Comparison of ENCODE assay signal across 9 cellular contexts in genomic region chr6:158939255-158940170, GRCh38.
DNase-seq lines count a peak whose midpoint lies in the region; ATAC-seq lines count a peak whose summit lies in the region.
"Had no signal": no experiment of that assay in that cellular context is flagged by ENCODE, and none has a peak within 500 bp of the region (broad histone marks: within the 10 kb centered on the region; RNA-seq: fewer than 3 reads in every experiment).

No MANE protein-coding gene starts in this region.

- peak overlapping the region; percentile 9 for H3K27ac Mint-ChIP-seq in activated T-helper 17 cell treated with anti-CD3 and anti-CD28 coated beads, Interleukin-2, amount 50 U/mL, for 72 hours

- H3K4me1 Mint-ChIP-seq in activated T-helper 17 cell treated with anti-CD3 and anti-CD28 coated beads, Interleukin-2, amount 50 U/mL, for 72 hours: peaks cover 5% of the 10 kb centered on the region

- H3K4me3 Mint-ChIP-seq in activated T-helper 17 cell treated with anti-CD3 and anti-CD28 coated beads, Interleukin-2, amount 50 U/mL, for 72 hours: peak overlapping the region; percentile 74

- DNase-seq in activated T-cell treated with anti-CD3 and anti-CD28 coated beads, Interleukin-2, amount 50 U/mL, for 1 hour: peak; percentile 26
- DNase-seq in activated T-cell treated with anti-CD3 and anti-CD28 coated beads for 4 hours: no peak
- peak; percentile 18 for DNase-seq in kidney tubule cell (ENCODE audit: low spot score)
- no peak for DNase-seq in AG20443 (ENCODE audit: low spot score)

- H3K36me3 Mint-ChIP-seq in activated T-helper 17 cell treated with anti-CD3 and anti-CD28 coated beads, Interleukin-2, amount 50 U/mL, for 72 hours (ENCODE audit: low read depth): no peaks in the 10 kb centered on the region

- H3K27me3 ChIP-seq in thymus (ENCODE audit: control insufficient read depth, insufficient read depth): no peaks in the 10 kb centered on the region

- H3K9me3 ChIP-seq in thymus (ENCODE audit: control insufficient read depth): no peaks in the 10 kb centered on the region

- ATAC-seq in activated T-helper 17 cell treated with anti-CD3 and anti-CD28 coated beads, Interleukin-2, amount 50 U/mL, for 72 hours (replicated peaks): peak; percentile 37
- ATAC-seq in GM18858 (IDR thresholded peaks at IDR 0.05; ENCODE audit: unreplicated experiment) (no peak), HG03025 (IDR thresholded peaks at IDR 0.05; ENCODE audit: low FRiP score, unreplicated experiment) (no peak)

- H3K36me3 ChIP-seq in thymus (ENCODE audit: control insufficient read depth, insufficient read depth): no peaks in the 10 kb centered on the region

- no peaks in the 10 kb centered on the region for H3K4me1 ChIP-seq in thymus (ENCODE audit: control insufficient read depth, insufficient read depth, low read length)

- peaks cover 4% of the 10 kb centered on the region for H3K27me3 Mint-ChIP-seq in activated T-helper 17 cell treated with anti-CD3 and anti-CD28 coated beads, Interleukin-2, amount 50 U/mL, for 72 hours

- WGBS in thymus: 23% methylated on average over 37 of the region's 37 CpGs

- peak overlapping the region; percentile 21 for H3K4me3 ChIP-seq in thymus (ENCODE audit: low read length)

- no peak overlapping the region for H3K27ac ChIP-seq in thymus (ENCODE audit: low read depth)
- H3K27ac ChIP-seq: VCaP had no signal

- H3K9me3 Mint-ChIP-seq in activated T-helper 17 cell treated with anti-CD3 and anti-CD28 coated beads, Interleukin-2, amount 50 U/mL, for 72 hours: no peaks in the 10 kb centered on the region

Comparison
In these comparisons a context has a peak if more than half of its experiments do, and no peak if none do; other contexts are left out.
1. DNase-seq: peak in activated T-cell treated with anti-CD3 and anti-CD28 coated beads, Interleukin-2, amount 50 U/mL, for 1 hour (single experiment) and kidney tubule cell (single experiment); none in activated T-cell treated with anti-CD3 and anti-CD28 coated beads for 4 hours (single experiment) and AG20443 (single experiment).